In the genomic region with DNA sequence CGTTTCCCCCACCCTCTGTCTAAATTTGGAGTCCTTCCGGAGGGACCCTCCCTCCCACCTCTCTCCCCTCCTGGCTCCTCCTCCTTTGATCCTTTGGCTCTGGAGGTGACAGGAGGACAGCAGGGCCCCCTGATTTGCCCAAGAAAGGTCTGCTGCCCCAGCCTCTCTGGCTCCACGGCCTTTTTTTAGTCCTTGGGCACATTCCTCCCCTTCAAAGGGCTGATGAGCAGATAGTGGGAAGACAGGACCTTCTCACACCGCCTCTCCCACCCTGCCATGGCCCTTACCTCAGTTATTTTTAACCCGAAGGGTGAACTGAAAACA, we compare ENCODE assay signal across 20 cellular contexts. TPM values are rescaled to one million over a fixed set of nuclear protein-coding genes. Genes with fewer than 3 reads are reported as not detected.
DNase-seq lines count a peak whose midpoint lies in the region; ATAC-seq lines count a peak whose summit lies in the region.
"Had no signal": no experiment of that assay in that cellular context is flagged by ENCODE, and none has a peak within 500 bp of the region (broad histone marks: within the 10 kb centered on the region; RNA-seq: fewer than 3 reads in every experiment).

No MANE protein-coding gene starts in this region.

- H3K4me1 ChIP-seq in right cardiac atrium (ENCODE audit: control insufficient read depth, insufficient read depth, low read length), result no peaks in the 10 kb centered on the region
- H3K4me1 ChIP-seq: A549 had no signal

- DNase-seq in Right ventricle myocardium inferior (ENCODE audit: missing footprints) (peak; percentile 58), cardiac septum (ENCODE audit: low spot score) (no peak), left cardiac atrium (peak; percentile 65), right cardiac atrium (peak; percentile 46 to 77 (median 68)), GF-D8 (lab: John Stamatoyannopoulos, UW) (no peak), GOT3 (lab: John Stamatoyannopoulos, UW) (no peak), DMS153 (lab: John Stamatoyannopoulos, UW) (no peak)
- no peak for DNase-seq in stimulated activated effector memory CD8-positive, alpha-beta T cell treated with anti-CD3 and anti-CD28 coated beads, Interleukin-12 subunit alpha, Interleukin-12 subunit beta, amount 100 ng/mL, for 72 hours (ENCODE audit: low spot score in 2 of 2)
- DNase-seq: AML-193; CD4-positive, alpha-beta T cell; DMS53; DND-41; EL; H9 had no signal

- H3K27me3 ChIP-seq in right cardiac atrium (ENCODE audit: control insufficient read depth, insufficient read depth), result no peaks in the 10 kb centered on the region

- H3K27ac ChIP-seq in right cardiac atrium (ENCODE audit: low read length), result peak overlapping the region; percentile 85
- H3K27ac ChIP-seq: 22Rv1, A549, C4-2B had no signal

- no peaks in the 10 kb centered on the region for H3K36me3 Mint-ChIP-seq in stimulated activated effector memory CD8-positive, alpha-beta T cell treated with anti-CD3 and anti-CD28 coated beads, Interleukin-12 subunit alpha, Interleukin-12 subunit beta, amount 100 ng/mL, for 72 hours

- intact Hi-C loops in Right ventricle myocardium inferior (cut with DNase I) (no loop called here), cardiac septum (cut with DNase I) (no loop called here), left cardiac atrium (cut with DNase I) (loop anchor here in 1 of 2 donors (5.0 kb wide), 1 partner anchor 34 kb away; no protein-coding TSS in a partner anchor), right cardiac atrium (cut with DNase I) (loop anchor here in 2 of 4 donors (2.0 to 5.0 kb wide), 2 partner anchors 34 to 35 kb away; no protein-coding TSS in a partner anchor)

- peak; percentile 10 for ATAC-seq in Right ventricle myocardium inferior
- ATAC-seq in left cardiac atrium, result peak; percentile 44 to 47
- ATAC-seq in right cardiac atrium, result peak; percentile 46 to 52
- ATAC-seq in stimulated activated effector memory CD8-positive, alpha-beta T cell treated with anti-CD3 and anti-CD28 coated beads, Interleukin-12 subunit alpha, Interleukin-12 subunit beta, amount 100 ng/mL, for 72 hours, result no peak
- ATAC-seq: A549, GM23338 had no signal

- no peaks in the 10 kb centered on the region for H3K9me3 ChIP-seq in right cardiac atrium (ENCODE audit: control insufficient read depth, low read length)
- H3K9me3 ChIP-seq: A549 had no signal

- peaks cover 12% of the 10 kb centered on the region for H3K4me1 Mint-ChIP-seq in stimulated activated effector memory CD8-positive, alpha-beta T cell treated with anti-CD3 and anti-CD28 coated beads, Interleukin-12 subunit alpha, Interleukin-12 subunit beta, amount 100 ng/mL, for 72 hours

- no peak overlapping the region for H3K4me3 Mint-ChIP-seq in stimulated activated effector memory CD8-positive, alpha-beta T cell treated with anti-CD3 and anti-CD28 coated beads, Interleukin-12 subunit alpha, Interleukin-12 subunit beta, amount 100 ng/mL, for 72 hours
- H3K4me3 Mint-ChIP-seq: CD4-positive, alpha-beta T cell; GM23338; H9 had no signal

- peak overlapping the region; percentile 60 for H3K27ac Mint-ChIP-seq in stimulated activated effector memory CD8-positive, alpha-beta T cell treated with anti-CD3 and anti-CD28 coated beads, Interleukin-12 subunit alpha, Interleukin-12 subunit beta, amount 100 ng/mL, for 72 hours
- H3K27ac Mint-ChIP-seq: CD4-positive, alpha-beta T cell; GM23338; H9 had no signal

- no peaks in the 10 kb centered on the region for H3K9me3 Mint-ChIP-seq in stimulated activated effector memory CD8-positive, alpha-beta T cell treated with anti-CD3 and anti-CD28 coated beads, Interleukin-12 subunit alpha, Interleukin-12 subunit beta, amount 100 ng/mL, for 72 hours
- H3K9me3 Mint-ChIP-seq: CD4-positive, alpha-beta T cell; GM23338; H9 had no signal

- WGBS in right cardiac atrium, result 28% methylated on average over 5 of the region's 5 CpGs

- H3K4me3 ChIP-seq in right cardiac atrium (ENCODE audit: low read length), result peak overlapping the region; percentile 37
- H3K4me3 ChIP-seq: A549, GM23338 had no signal

RNA-seq across cellular contexts. Expression of gene MYH6, which starts 0.2 kb away (rescaled TPM):
- total RNA-seq in Right ventricle myocardium inferior (3,910 TPM), cardiac septum (170 TPM), left cardiac atrium (over 10,000 TPM; 10,415 to 11,820 TPM), right cardiac atrium (over 10,000 TPM; 12,862 to 15,773 (median 14,347) TPM)
- 11,120 TPM for polyA plus RNA-seq in right cardiac atrium
- total RNA-seq: CD4-positive, alpha-beta T cell; HT-29 had no signal
- polyA plus RNA-seq: A549, BJ had no signal

RNA-seq across cellular contexts. Expression of gene MYH7, which starts 27.2 kb away (rescaled TPM):
- total RNA-seq in Right ventricle myocardium inferior, result 11,833 TPM
- 13,582 TPM for total RNA-seq in cardiac septum
- 100 to 1,000 TPM; 175 to 201 TPM for total RNA-seq in left cardiac atrium
- 1,000 to 10,000 TPM in 1 of 4 donors, 100 to 1,000 TPM in 3; 461 to 2,251 (median 602) TPM for total RNA-seq in right cardiac atrium
- polyA plus RNA-seq in right cardiac atrium, result 1,734 TPM
- total RNA-seq: CD4-positive, alpha-beta T cell; GM23338; H9; HT-29 had no signal
- polyA plus RNA-seq: A549, BJ, GM23338 had no signal

RNA-seq across cellular contexts. Expression of gene CMTM5, which starts 31.4 kb away (rescaled TPM):
- total RNA-seq in Right ventricle myocardium inferior (0.92 TPM), cardiac septum (not detected), left cardiac atrium (1 to 10 TPM in 1 of 2 donors, under 1 TPM in 1; 0.44 to 1.4 TPM), right cardiac atrium (1 to 10 TPM in 3 of 4 donors, under 1 TPM in 1; 0.36 to 1.4 (median 1.2) TPM)
- 13.9 TPM for polyA plus RNA-seq in right cardiac atrium
- total RNA-seq: CD4-positive, alpha-beta T cell; H9; HT-29 had no signal
- polyA plus RNA-seq: A549, BJ, GM23338 had no signal

RNA-seq across cellular contexts. Expression of gene IL25, which starts 35.7 kb away (rescaled TPM):
- not detected for total RNA-seq in Right ventricle myocardium inferior
- not detected for total RNA-seq in cardiac septum
- not detected for total RNA-seq in left cardiac atrium
- not detected for total RNA-seq in right cardiac atrium
- 0.09 TPM for polyA plus RNA-seq in right cardiac atrium
- total RNA-seq: CD4-positive, alpha-beta T cell; GM23338; H9; HT-29 had no signal
- polyA plus RNA-seq: A549, BJ, GM23338 had no signal

RNA-seq across cellular contexts. Expression of gene EFS, which starts 43.3 kb away (rescaled TPM):
- 4.0 TPM for total RNA-seq in Right ventricle myocardium inferior
- total RNA-seq in cardiac septum, result 3.7 TPM
- 10 to 100 TPM in 1 of 2 donors, 1 to 10 TPM in 1; 5.8 to 10.3 TPM for total RNA-seq in left cardiac atrium
- 10 to 100 TPM in 1 of 4 donors, 1 to 10 TPM in 3; 6.7 to 10.1 (median 7.8) TPM for total RNA-seq in right cardiac atrium
- polyA plus RNA-seq in right cardiac atrium, result 6.2 TPM
- total RNA-seq: CD4-positive, alpha-beta T cell; HT-29 had no signal
- polyA plus RNA-seq: A549 had no signal

Comparison
In these comparisons a context has a peak if more than half of its experiments do, and no peak if none do; other contexts are left out.
1. DNase-seq: peak in Right ventricle myocardium inferior (single experiment), left cardiac atrium (single experiment) and right cardiac atrium (3 of 3); none in cardiac septum (single experiment), stimulated activated effector memory CD8-positive, alpha-beta T cell treated with anti-CD3 and anti-CD28 coated beads, Interleukin-12 subunit alpha, Interleukin-12 subunit beta, amount 100 ng/mL, for 72 hours (0 of 2), GF-D8 (single experiment), GOT3 (single experiment) and DMS153 (single experiment).
2. RNA of gene MYH6, which starts 0.2 kb away (total RNA-seq): 12,862 to 15,773 TPM in right cardiac atrium, 10,415 to 11,820 TPM in left cardiac atrium and 3,910 TPM in Right ventricle myocardium inferior (single experiment); 170 TPM in cardiac septum (single experiment); every median in the first group is over 10 times any median in the second.